Comparison of ENCODE assay signal across 8 cellular contexts in the genomic region with DNA sequence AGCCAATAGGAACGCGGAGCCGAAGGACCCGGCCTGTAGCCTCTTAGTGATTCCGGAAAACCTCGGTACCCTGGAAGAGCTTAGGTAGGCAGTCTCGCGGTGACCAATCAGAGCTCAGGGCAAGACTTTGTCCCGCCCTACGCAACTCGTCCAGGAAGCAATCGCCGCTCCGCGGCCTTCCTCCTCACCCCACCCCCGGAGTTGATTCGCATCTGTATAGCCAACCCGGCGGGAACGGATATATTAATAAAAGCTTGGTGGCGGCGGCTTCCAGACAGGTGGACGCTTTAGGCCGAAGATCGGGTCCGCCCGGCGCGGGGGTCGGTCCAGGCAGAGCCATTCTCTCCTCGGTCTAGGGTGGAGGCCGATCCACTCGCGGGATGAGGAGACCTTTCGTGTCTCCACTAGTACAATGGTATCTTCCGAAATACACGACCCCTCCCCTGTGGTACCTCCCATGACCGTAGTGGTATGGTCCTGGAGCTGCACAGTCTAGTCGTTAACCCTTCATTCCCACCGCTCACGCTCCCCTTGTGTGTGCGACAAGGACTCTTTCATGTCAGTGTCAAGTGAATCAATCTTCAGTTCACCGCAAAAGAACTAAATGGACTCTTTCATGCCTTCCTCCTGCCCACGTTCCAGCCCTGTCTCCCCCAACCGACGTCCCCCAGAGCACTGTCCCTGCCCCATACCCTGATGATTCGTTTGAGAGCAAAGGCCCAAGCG. TPM values are rescaled to one million over a fixed set of nuclear protein-coding genes. Genes with fewer than 3 reads are reported as not detected.
DNase-seq lines count a peak whose midpoint lies in the region; ATAC-seq and TF ChIP-seq lines count a peak whose summit lies in the region.

No MANE protein-coding gene starts in this region.

- POLR2A ChIA-PET in PC-9 (lab: Charles Lee; ENCODE audit: unreplicated experiment): interaction anchor here (0.7 kb wide), 2 partner anchors 160 to 454 kb away, joined by 4 to 6 read pairs; a partner anchor contains a TSS

- no peaks in the 10 kb centered on the region for H3K27me3 ChIP-seq in PC-9 (ENCODE audit: insufficient read depth, low read depth)
- H3K27me3 ChIP-seq in esophagus (ENCODE audit: control insufficient read depth in 1 of 2, insufficient read depth in 2 of 2, low read length in 2 of 2): no peaks in the 10 kb centered on the region
- H3K27me3 ChIP-seq in mucosa of rectum (ENCODE audit: control insufficient read depth in 2 of 2, insufficient read depth in 2 of 2, low read length in 2 of 2): no peaks in the 10 kb centered on the region

- H3K9me3 Mint-ChIP-seq in activated T-cell treated with anti-CD3 and anti-CD28 coated beads, Interleukin-2, amount 50 U/mL, for 4 hours: no peaks in the 10 kb centered on the region

- H3K27ac ChIP-seq in PC-9 (peak overlapping the region; percentile 81), esophagus (ENCODE audit: low read depth in 2 of 2, low read length in 1 of 2) (peak overlapping the region; percentile 88 to 96), mucosa of rectum (ENCODE audit: low read depth in 2 of 2, low read length in 2 of 2) (peak overlapping the region; percentile 91 to 92)

- H3K4me3 Mint-ChIP-seq in activated T-cell treated with anti-CD3 and anti-CD28 coated beads, Interleukin-2, amount 50 U/mL, for 4 hours: peak overlapping the region; percentile 93

- peak overlapping the region; percentile 77 to 87 for H3K9ac ChIP-seq in mucosa of rectum (ENCODE audit: low read depth in 1 of 2, low read length in 2 of 2)

- DNase-seq in DMS153 (lab: John Stamatoyannopoulos, UW) (peak; percentile 94), PC-9 (peak; percentile 81 to 88)
- DNase-seq in Jurkat, Clone E6-1 (ENCODE audit: low read depth, low spot score): peak; percentile 97
- peak; percentile 80 for DNase-seq in activated T-cell treated with anti-CD3 and anti-CD28 coated beads, Interleukin-2, amount 50 U/mL, for 4 hours
- DNase-seq in stimulated activated CD8-positive, alpha-beta memory T cell treated with anti-CD3 and anti-CD28 coated beads, Interleukin-4, amount 100 ng/mL, for 4 hours (ENCODE audit: low read depth in 2 of 2, low spot score in 1 of 2): peak; percentile 58 to 78

- H3K9me2 ChIP-seq in PC-9 (ENCODE audit: insufficient read depth): no peaks in the 10 kb centered on the region

- TSS peak; percentile 100 for BruUV-seq in PC-9 (replicated peaks; lab: Mats Ljungman, UMichigan)

- no peaks in the 10 kb centered on the region for H3K36me3 Mint-ChIP-seq in activated T-cell treated with anti-CD3 and anti-CD28 coated beads, Interleukin-2, amount 50 U/mL, for 4 hours (ENCODE audit: insufficient read depth)

- H3K36me3 ChIP-seq in PC-9 (ENCODE audit: low read depth): no peaks in the 10 kb centered on the region
- H3K36me3 ChIP-seq in esophagus (ENCODE audit: control insufficient read depth in 2 of 2, insufficient read depth in 2 of 2, low read length in 1 of 2): no peaks in the 10 kb centered on the region
- H3K36me3 ChIP-seq in mucosa of rectum (ENCODE audit: control insufficient read depth in 2 of 2, insufficient read depth in 2 of 2, low read length in 2 of 2): no peaks in the 10 kb centered on the region

- H3K79me2 ChIP-seq in PC-9 (ENCODE audit: low read depth): no peaks in the 10 kb centered on the region

- peak overlapping the region; percentile 72 for H3K4me2 ChIP-seq in PC-9

- H3K9me3 ChIP-seq in PC-9 (ENCODE audit: insufficient read depth, low read depth) (no peaks in the 10 kb centered on the region), esophagus (ENCODE audit: control insufficient read depth in 2 of 2, insufficient read depth in 1 of 2, low read depth in 1 of 2, low read length in 1 of 2) (no peaks in the 10 kb centered on the region), mucosa of rectum (ENCODE audit: control insufficient read depth in 2 of 2, low read length in 2 of 2) (no peaks in the 10 kb centered on the region)

- CTCF ChIA-PET in PC-9 (lab: Charles Lee): interaction anchor here (0.8 kb wide), 1 partner anchor 652 kb away, joined by 3 read pairs; no protein-coding TSS in a partner anchor

- H3K4me3 ChIP-seq in Jurkat, Clone E6-1 (ENCODE audit: low read length): peak overlapping the region; percentile 63
- H3K4me3 ChIP-seq in PC-9: peak overlapping the region; percentile 58; the same call in 1 of the 2 replicates
- H3K4me3 ChIP-seq in esophagus (ENCODE audit: low read depth in 1 of 2, low read length in 2 of 2): peak overlapping the region; percentile 51 to 59
- peak overlapping the region; percentile 74 to 85 for H3K4me3 ChIP-seq in mucosa of rectum (ENCODE audit: low read length in 2 of 2)

- 0 to 35% methylated on average over 48 of the region's 48 CpGs for WGBS in esophagus, 2 donors

- no peaks in the 10 kb centered on the region for H4K20me1 ChIP-seq in PC-9 (ENCODE audit: insufficient read depth)

- peak overlapping the region; percentile 62; the same call in 1 of the 2 replicates for H2AFZ ChIP-seq in PC-9

- ATAC-seq in GM21576 (IDR thresholded peaks at IDR 0.05; ENCODE audit: unreplicated experiment): peak; percentile 98
- ATAC-seq in activated T-cell treated with anti-CD3 and anti-CD28 coated beads, Interleukin-2, amount 50 U/mL, for 4 hours: peak; percentile 96 to 99

- no peaks in the 10 kb centered on the region for H3K27me3 Mint-ChIP-seq in activated T-cell treated with anti-CD3 and anti-CD28 coated beads, Interleukin-2, amount 50 U/mL, for 4 hours (ENCODE audit: low read depth)

- intact Hi-C loops in PC-9 (cut with micrococcal nuclease; ENCODE audit: unreplicated experiment): no loop called here

- H3K4me1 ChIP-seq in PC-9 (replicated peaks; ENCODE audit: insufficient read depth): no peaks in the 10 kb centered on the region
- H3K4me1 ChIP-seq in esophagus (ENCODE audit: control insufficient read depth in 2 of 2, insufficient read depth in 2 of 2, low read length in 1 of 2): peaks cover 0 to 2% of the 10 kb centered on the region in 2 donors
- H3K4me1 ChIP-seq in mucosa of rectum (ENCODE audit: control insufficient read depth in 2 of 2, insufficient read depth in 2 of 2, low read length in 2 of 2): peaks cover 0 to 3% of the 10 kb centered on the region in 2 donors

- TF ChIP-seq CTCF in PC-9 (conservative IDR thresholded peaks at IDR 0.05): no peak

- H3K4me1 Mint-ChIP-seq in activated T-cell treated with anti-CD3 and anti-CD28 coated beads, Interleukin-2, amount 50 U/mL, for 4 hours (ENCODE audit: low read depth): peaks cover 15% of the 10 kb centered on the region

- H3F3A ChIP-seq in PC-9 (ENCODE audit: insufficient read depth, low read depth): no peaks in the 10 kb centered on the region

RNA-seq across cellular contexts. Expression of a gene that starts 24.2 kb away (rescaled TPM):
- polyA plus RNA-seq in Jurkat, Clone E6-1 (2012; ENCODE audit: insufficient read depth, insufficient read length): not detected
- total RNA-seq in PC-9 (2021): not detected in 2 replicates
- total RNA-seq in activated T-cell treated with anti-CD3 and anti-CD28 coated beads, Interleukin-2, amount 50 U/mL, for 4 hours: not detected
- under 1 TPM; 0.15 to 0.26 TPM for polyA plus RNA-seq in esophagus

RNA-seq across cellular contexts. Expression of a gene that starts 40.8 kb away (rescaled TPM):
- polyA plus RNA-seq in Jurkat, Clone E6-1 (2012; ENCODE audit: insufficient read depth, insufficient read length): 33.7 TPM
- 10.5 and 11.7 TPM in 2 replicates for total RNA-seq in PC-9 (2021)
- 10 to 100 TPM; 21.2 to 25.5 (median 23.2) TPM for total RNA-seq in activated T-cell treated with anti-CD3 and anti-CD28 coated beads, Interleukin-2, amount 50 U/mL, for 4 hours
- polyA plus RNA-seq in esophagus: 1 to 10 TPM; 5.6 to 5.8 TPM

RNA-seq across cellular contexts. Expression of a gene that starts 49.0 kb away (rescaled TPM):
- polyA plus RNA-seq in Jurkat, Clone E6-1 (2012; ENCODE audit: insufficient read depth, insufficient read length): not detected
- total RNA-seq in PC-9 (2021): not detected in 2 replicates
- total RNA-seq in activated T-cell treated with anti-CD3 and anti-CD28 coated beads, Interleukin-2, amount 50 U/mL, for 4 hours: under 1 TPM; 0.27 to 0.40 (median 0.33) TPM
- polyA plus RNA-seq in esophagus: under 1 TPM in 1 of 2 donors, not detected in 1; 0.09 TPM

RNA-seq across cellular contexts. Expression of a gene that starts 53.8 kb away (rescaled TPM):
- polyA plus RNA-seq in Jurkat, Clone E6-1 (2012; ENCODE audit: insufficient read depth, insufficient read length): 101 TPM
- total RNA-seq in PC-9 (2021): 0.22 TPM in 1 of 2 replicates, not detected in the other
- total RNA-seq in activated T-cell treated with anti-CD3 and anti-CD28 coated beads, Interleukin-2, amount 50 U/mL, for 4 hours: 10 to 100 TPM; 83.3 to 86.5 (median 86.2) TPM
- 1 to 10 TPM; 1.7 to 1.8 TPM for polyA plus RNA-seq in esophagus

Comparison
In these comparisons a context has a peak if more than half of its experiments do, and no peak if none do; other contexts are left out.
1. Peak in every context shown above with its lines: DNase-seq, ATAC-seq, H3K4me3 ChIP-seq and H3K27ac ChIP-seq.